ENCODE assay signal across 8 cellular contexts in the genomic region with DNA sequence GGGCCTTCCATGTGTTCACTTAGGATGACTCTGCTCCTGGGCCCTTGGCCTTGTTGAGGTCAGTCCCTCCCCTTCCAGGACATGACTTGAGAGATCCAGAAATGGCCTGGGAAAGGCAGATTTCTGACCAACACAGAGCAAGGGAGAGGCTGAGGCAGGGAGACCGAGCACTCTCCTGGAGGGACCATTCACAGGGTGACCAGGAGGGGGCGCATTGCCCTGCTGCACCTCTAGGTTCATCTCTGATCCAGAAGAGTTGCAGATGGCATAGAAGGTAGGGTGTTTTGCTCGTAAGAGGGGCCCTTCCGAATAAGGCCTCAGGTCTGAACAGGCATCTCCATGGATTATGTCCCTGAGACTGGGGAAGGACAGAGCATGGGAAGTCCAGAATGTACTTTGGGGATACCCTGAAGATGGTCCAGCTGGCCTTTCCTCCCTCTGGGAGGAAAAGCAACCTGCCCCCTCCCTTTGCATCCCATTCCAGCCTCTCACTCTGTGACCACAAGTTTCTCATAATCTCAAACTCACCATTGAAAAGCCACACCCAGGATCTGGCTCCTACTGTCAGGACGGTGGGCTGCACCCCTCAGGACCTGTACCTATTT. TPM values are rescaled to one million over a fixed set of nuclear protein-coding genes. Genes with fewer than 3 reads are reported as not detected.
DNase-seq lines count a peak whose midpoint lies in the region; ATAC-seq, FAIRE-seq and TF ChIP-seq lines count a peak whose summit lies in the region.

No MANE protein-coding gene starts in this region.

- H3K36me3 ChIP-seq in BJ (ENCODE audit: control insufficient read depth, insufficient read depth, low read length), result no peaks in the 10 kb centered on the region

- H3K4me3 ChIP-seq in BJ (ENCODE audit: low read depth, low read length), result no peak overlapping the region

- TF ChIP-seq CTCF in BJ (IDR thresholded peaks at IDR 0.05; ENCODE audit: insufficient read depth, low read depth, low read length), result peak; percentile 66

- POLR2A ChIA-PET in BJ (lab: Charles Lee), result no interaction called here
- POLR2A ChIA-PET in activated CD4-positive, alpha-beta T cell treated with anti-CD3 and anti-CD28 coated beads, Interleukin-2, amount 10 ng/mL, durations not matched to agents 7 days and 5 days (lab: Charles Lee), result no interaction called here

- no peaks in the 10 kb centered on the region for H3K36me3 Mint-ChIP-seq in activated CD4-positive, alpha-beta T cell treated with anti-CD3 and anti-CD28 coated beads, Interleukin-2, amount 10 ng/mL, durations not matched to agents 7 days and 5 days (ENCODE audit: low read depth)

- DNase-seq in BJ (ENCODE audit: low read depth), result no peak
- DNase-seq in H54 (ENCODE audit: insufficient read length, low spot score), result peak; percentile 14
- DNase-seq in activated CD4-positive, alpha-beta T cell treated with anti-CD3 and anti-CD28 coated beads, Interleukin-2, amount 10 ng/mL, durations not matched to agents 7 days and 5 days, result peak; percentile 21
- peak in 22 of 42 donors; percentile 7 to 76 (median 29) for DNase-seq in head of caudate nucleus
- DNase-seq in stimulated activated CD8-positive, alpha-beta memory T cell treated with anti-CD3 and anti-CD28 coated beads, Interleukin-4, amount 100 ng/mL, for 48 hours, result peak; percentile 69
- DNase-seq in NCI-H226, result no peak
- DNase-seq in RKO (ENCODE audit: low spot score), result no peak

- H3K27ac Mint-ChIP-seq in activated CD4-positive, alpha-beta T cell treated with anti-CD3 and anti-CD28 coated beads, Interleukin-2, amount 10 ng/mL, durations not matched to agents 7 days and 5 days, result no peak overlapping the region

- H3K4me1 Mint-ChIP-seq in activated CD4-positive, alpha-beta T cell treated with anti-CD3 and anti-CD28 coated beads, Interleukin-2, amount 10 ng/mL, durations not matched to agents 7 days and 5 days, result peaks cover 5% of the 10 kb centered on the region

- H3K27me3 ChIP-seq in BJ (ENCODE audit: control insufficient read depth, insufficient read depth, low read length), result peaks cover 7% of the 10 kb centered on the region; the same call in 1 of the 2 replicates

- no peak for ATAC-seq in HG03025 (IDR thresholded peaks at IDR 0.05; ENCODE audit: low FRiP score, unreplicated experiment)

- H3K9me3 Mint-ChIP-seq in activated CD4-positive, alpha-beta T cell treated with anti-CD3 and anti-CD28 coated beads, Interleukin-2, amount 10 ng/mL, durations not matched to agents 7 days and 5 days, result no peaks in the 10 kb centered on the region

- H3K27me3 Mint-ChIP-seq in activated CD4-positive, alpha-beta T cell treated with anti-CD3 and anti-CD28 coated beads, Interleukin-2, amount 10 ng/mL, durations not matched to agents 7 days and 5 days, result peaks cover 25% of the 10 kb centered on the region

- CTCF ChIA-PET in BJ (lab: Yijun Ruan, JAX), result interaction anchor here (0.9 to 2.7 kb wide), 8 partner anchors 9 to 284 kb away, joined by 3 to 13 read pairs (median 7); no protein-coding TSS in a partner anchor
- CTCF ChIA-PET in activated CD4-positive, alpha-beta T cell treated with anti-CD3 and anti-CD28 coated beads, Interleukin-2, amount 10 ng/mL, durations not matched to agents 7 days and 5 days (lab: Charles Lee), result no interaction called here

- FAIRE-seq in H54 (lab: Jason Lieb, UNC), result no peak

- H3K4me3 Mint-ChIP-seq in activated CD4-positive, alpha-beta T cell treated with anti-CD3 and anti-CD28 coated beads, Interleukin-2, amount 10 ng/mL, durations not matched to agents 7 days and 5 days, result no peak overlapping the region

- intact Hi-C loops in head of caudate nucleus (cut with DNase I), result loop anchor here (5.0 to 10.0 kb wide), 2 partner anchors 52 to 130 kb away; no protein-coding TSS in a partner anchor

- no peak for TF ChIP-seq POLR2A in H54 (IDR thresholded peaks at IDR 0.05; ENCODE audit: low read depth, low read length)

RNA-seq across cellular contexts. Expression of gene DMBT1, which starts 6.6 kb away (rescaled TPM):
- 0.01 TPM in 1 of 2 replicates, not detected in the other for polyA plus RNA-seq in BJ (2011; rRNA removed)
- not detected in 2 replicates for polyA minus RNA-seq in BJ (2011; rRNA and poly(A)+ RNA removed)
- not detected for total RNA-seq in activated CD4-positive, alpha-beta T cell treated with anti-CD3 and anti-CD28 coated beads, Interleukin-2, amount 10 ng/mL, durations not matched to agents 7 days and 5 days

Comparison
In these comparisons a context has a peak if more than half of its experiments do, and no peak if none do; other contexts are left out.
1. DNase-seq: peak in H54 (single experiment), activated CD4-positive, alpha-beta T cell treated with anti-CD3 and anti-CD28 coated beads, Interleukin-2, amount 10 ng/mL, durations not matched to agents 7 days and 5 days (single experiment), head of caudate nucleus (22 of 42) and stimulated activated CD8-positive, alpha-beta memory T cell treated with anti-CD3 and anti-CD28 coated beads, Interleukin-4, amount 100 ng/mL, for 48 hours (single experiment); none in BJ (single experiment), NCI-H226 (single experiment) and RKO (single experiment).